In genomic region chr10:70693619-70694286, GRCh38 we compare ENCODE assay signal across 1 cellular context.
TF ChIP-seq lines count a peak whose summit lies in the region.

No MANE protein-coding gene starts in this region.

TF ChIP-seq in SK-N-SH, 30 proteins besides CTCF, POLR2A, EP300 and RAD21 (continued from another document):
- TF ChIP-seq RXRA (IDR thresholded peaks at IDR 0.05; ENCODE audit: borderline replicate concordance, low read depth) = peak; percentile 68; the same call in 1 of the 2 replicates
- no peak for TF ChIP-seq RFX5 (IDR thresholded peaks at IDR 0.05; ENCODE audit: low read length)
- no peak; the same call in 1 of the 2 replicates for TF ChIP-seq USF1 (IDR thresholded peaks at IDR 0.05; ENCODE audit: borderline replicate concordance, low read depth)
- TF ChIP-seq USF2 (IDR thresholded peaks at IDR 0.05; ENCODE audit: borderline replicate concordance, low read depth, low read length) = no peak
- peak; percentile 84; the same call in 1 of the 2 replicates for TF ChIP-seq FOXJ3 (CRISPR knock-in tag; IDR thresholded peaks at IDR 0.05)
- TF ChIP-seq REST (IDR thresholded peaks at IDR 0.05; ENCODE audit: low read depth, low read length) = 0 out of 2 replicates have a peak, but pooled peaks have one; percentile 41
- TF ChIP-seq IRF3 (IDR thresholded peaks at IDR 0.05; ENCODE audit: low read depth, low read length) = no peak
- peak; percentile 24; the same call in 1 of the 2 replicates for TF ChIP-seq ELF1 (IDR thresholded peaks at IDR 0.05)
- peak; percentile 92 for TF ChIP-seq POLR2AphosphoS5 (IDR thresholded peaks at IDR 0.05; ENCODE audit: low read depth, low read length)
- no peak for TF ChIP-seq SMC3 (IDR thresholded peaks at IDR 0.05; ENCODE audit: low read depth, low read length)
- TF ChIP-seq GATA2 (CRISPR knock-in tag; IDR thresholded peaks at IDR 0.05) = peak; percentile 96
- no peak for TF ChIP-seq EZH2phosphoT487 (IDR thresholded peaks at IDR 0.05; ENCODE audit: borderline replicate concordance, low read depth)
- TF ChIP-seq MEF2A (IDR thresholded peaks at IDR 0.05; ENCODE audit: borderline replicate concordance, low read depth) = no peak; the same call in 1 of the 2 replicates
- peak; percentile 82 for TF ChIP-seq CHD2 (IDR thresholded peaks at IDR 0.05; ENCODE audit: low read length, partially characterized antibody)
- TF ChIP-seq PBX3 (IDR thresholded peaks at IDR 0.05) = peak; percentile 83
- TF ChIP-seq TCF12 (IDR thresholded peaks at IDR 0.05) = peak; percentile 99
